21 cellular contexts compared by ENCODE assay signal in genomic region chr10:1168763-1169162, GRCh38.
A peak's percentile ranks its signal among the peaks of the same experiment; 100 is the strongest.
DNase-seq lines count a peak whose midpoint lies in the region; ATAC-seq and TF ChIP-seq lines count a peak whose summit lies in the region.
"Had no signal": no experiment of that assay in that cellular context is flagged by ENCODE, and none has a peak within 500 bp of the region (broad histone marks: within the 10 kb centered on the region; RNA-seq: fewer than 3 reads in every experiment).

No MANE protein-coding gene starts in this region.

- no peaks in the 10 kb centered on the region for H3K36me3 Mint-ChIP-seq in chondrocyte (ENCODE audit: low read depth)
- H3K36me3 Mint-ChIP-seq: CD4-positive, alpha-beta memory T cell had no signal

- no peak overlapping the region for H3K4me3 Mint-ChIP-seq in chondrocyte (ENCODE audit: unreplicated experiment)
- H3K4me3 Mint-ChIP-seq: CD4-positive, alpha-beta memory T cell had no signal

- ATAC-seq in sciatic nerve (no peak), HG03097 (IDR thresholded peaks at IDR 0.05; ENCODE audit: low FRiP score, unreplicated experiment) (no peak)

- H3K9me3 Mint-ChIP-seq in chondrocyte (ENCODE audit: low read depth), result no peaks in the 10 kb centered on the region

- no peak overlapping the region for H3K4me3 ChIP-seq in H7 (ENCODE audit: insufficient read depth, low read depth, low read length)
- H3K4me3 ChIP-seq: BLaER1 treated with 17β-estradiol and CSF1 and Interleukin-3, amounts not matched to agents 10 nM and 100 nM; GM23248; SJSA1 had no signal

- DNase-seq in NCI-H146 (lab: John Stamatoyannopoulos, UW) (peak; percentile 30), NCI-H146 treated with DMSO at 0.1 percent for 48 hours (lab: John Stamatoyannopoulos, UW; ENCODE audit: unreplicated experiment) (no peak), H7 (peak; percentile 75), chondrocyte (ENCODE audit: low spot score) (peak; percentile 68), sciatic nerve (ENCODE audit: low spot score) (peak; percentile 33), iPS-NIHi11 (ENCODE audit: low spot score) (no peak), nucleus accumbens (lab: John Stamatoyannopoulos, UW) (no peak)
- DNase-seq: 8988T; CD4-positive, alpha-beta memory T cell; DMS153; GM23248; Karpas-422; MV-4-11; NCI-H1105 treated with DMSO at 0.1 percent for 48 hours; NCI-H1694 treated with DMSO at 0.1 percent for 48 hours; NCI-H2107; NCI-H510A treated with DMSO at 0.1 percent for 48 hours; NCI-H774 had no signal

- no peaks in the 10 kb centered on the region for H3K27me3 ChIP-seq in H7 (ENCODE audit: control insufficient read depth, insufficient read depth, low read length)
- H3K27me3 ChIP-seq: BLaER1 treated with 17β-estradiol and CSF1 and Interleukin-3, amounts not matched to agents 10 nM and 100 nM had no signal

- intact Hi-C loops in sciatic nerve (cut with DNase I), result no loop called here

- H3K27me3 Mint-ChIP-seq in chondrocyte (ENCODE audit: low read depth), result peaks cover 29% of the 10 kb centered on the region

- TF ChIP-seq CTCF in chondrocyte (IDR thresholded peaks at IDR 0.05), result no peak

- no peak overlapping the region for H3K27ac Mint-ChIP-seq in chondrocyte (ENCODE audit: unreplicated experiment)
- H3K27ac Mint-ChIP-seq: CD4-positive, alpha-beta memory T cell had no signal

- H3K36me3 ChIP-seq in H7 (replicated peaks; ENCODE audit: control insufficient read depth, insufficient read depth, low read length), result no peaks in the 10 kb centered on the region
- H3K36me3 ChIP-seq: BLaER1 treated with 17β-estradiol and CSF1 and Interleukin-3, amounts not matched to agents 10 nM and 100 nM; SJSA1 had no signal

- no peaks in the 10 kb centered on the region for H3K4me1 Mint-ChIP-seq in chondrocyte (ENCODE audit: low read depth)

Comparison
In these comparisons a context has a peak if more than half of its experiments do, and no peak if none do; other contexts are left out.
1. DNase-seq: peak in NCI-H146 (single experiment), H7 (single experiment), chondrocyte (single experiment) and sciatic nerve (single experiment); none in NCI-H146 treated with DMSO at 0.1 percent for 48 hours (single experiment), iPS-NIHi11 (single experiment) and nucleus accumbens (0 of 56).